In genomic region chr7:20466425-20467125, GRCh38 we compare ENCODE assay signal across 14 cellular contexts.
DNase-seq lines count a peak whose midpoint lies in the region; ATAC-seq and TF ChIP-seq lines count a peak whose summit lies in the region.
"Had no signal": no experiment of that assay in that cellular context is flagged by ENCODE, and none has a peak within 500 bp of the region (broad histone marks: within the 10 kb centered on the region; RNA-seq: fewer than 3 reads in every experiment).

No MANE protein-coding gene starts in this region.

- POLR2A ChIA-PET in GM10248 (lab: Yijun Ruan, JAX): no interaction called here

- H3K27me3 Mint-ChIP-seq in stimulated activated naive B cell treated with anti-CD40 and anti-IgM and Interleukin-4, amounts not matched to agents 10 μg/mL and 1 μg/mL and 100 μg/mL, for 72 hours: peaks cover 3 to 7% of the 10 kb centered on the region in 2 donors
- H3K27me3 Mint-ChIP-seq in effector memory CD8-positive, alpha-beta T cell: no peaks in the 10 kb centered on the region
- H3K27me3 Mint-ChIP-seq: activated T-cell treated with anti-CD3 and anti-CD28 coated beads, Interleukin-2, amount 50 U/mL, for 24 hours had no signal

- CTCF ChIA-PET in GM10248 (lab: Yijun Ruan, JAX): no interaction called here

- H3K27ac Mint-ChIP-seq in stimulated activated naive B cell treated with anti-CD40 and anti-IgM and Interleukin-4, amounts not matched to agents 10 μg/mL and 1 μg/mL and 100 μg/mL, for 72 hours: peak overlapping the region; percentile 11
- no peak overlapping the region for H3K27ac Mint-ChIP-seq in effector memory CD8-positive, alpha-beta T cell
- H3K27ac Mint-ChIP-seq: activated naive CD4-positive, alpha-beta T cell treated with anti-CD3 and anti-CD28 coated beads, Interleukin-2, amount 50 U/mL, for 24 hours; activated T-cell treated with anti-CD3 and anti-CD28 coated beads, Interleukin-2, amount 50 U/mL, for 24 hours had no signal

- ATAC-seq in GM19395 (IDR thresholded peaks at IDR 0.05; ENCODE audit: unreplicated experiment): peak; percentile 65
- ATAC-seq in HG03103 (IDR thresholded peaks at IDR 0.05; ENCODE audit: low read depth, unreplicated experiment): peak; percentile 58
- ATAC-seq in stimulated activated naive B cell treated with anti-CD40 and anti-IgM and Interleukin-4, amounts not matched to agents 10 μg/mL and 1 μg/mL and 100 μg/mL, for 72 hours (replicated peaks): peak; percentile 87 to 97
- no peak for ATAC-seq in effector memory CD8-positive, alpha-beta T cell (replicated peaks)

- H3K36me3 Mint-ChIP-seq in stimulated activated naive B cell treated with anti-CD40 and anti-IgM and Interleukin-4, amounts not matched to agents 10 μg/mL and 1 μg/mL and 100 μg/mL, for 72 hours: no peaks in the 10 kb centered on the region
- H3K36me3 Mint-ChIP-seq in effector memory CD8-positive, alpha-beta T cell (ENCODE audit: insufficient read depth): no peaks in the 10 kb centered on the region
- H3K36me3 Mint-ChIP-seq: activated naive CD4-positive, alpha-beta T cell treated with anti-CD3 and anti-CD28 coated beads, Interleukin-2, amount 50 U/mL, for 24 hours had no signal

- DNase-seq in SKM-1 treated with dmso at 0.1 percent for 144 hours (lab: John Stamatoyannopoulos, UW; ENCODE audit: unreplicated experiment) (peak; percentile 94), NCI-H1105 treated with DMSO at 0.1 percent for 48 hours (lab: John Stamatoyannopoulos, UW) (no peak), GM10248 (ENCODE audit: extremely low spot score) (no peak)
- DNase-seq in stimulated activated naive B cell treated with anti-CD40 and anti-IgM and Interleukin-4, amounts not matched to agents 10 μg/mL and 1 μg/mL and 100 μg/mL, for 72 hours: peak; percentile 7
- no peak for DNase-seq in effector memory CD8-positive, alpha-beta T cell
- DNase-seq: activated CD4-positive, alpha-beta T cell treated with anti-CD3 and anti-CD28 coated beads, Interleukin-2, amount 50 U/mL, for 48 hours; activated T-cell treated with anti-CD3 and anti-CD28 coated beads, Interleukin-2, amount 50 U/mL, for 24 hours; EL; NCI-H187; NCI-H2227 treated with DMSO at 0.1 percent for 48 hours had no signal

- H3K4me3 Mint-ChIP-seq in stimulated activated naive B cell treated with anti-CD40 and anti-IgM and Interleukin-4, amounts not matched to agents 10 μg/mL and 1 μg/mL and 100 μg/mL, for 72 hours: no peak overlapping the region
- no peak overlapping the region for H3K4me3 Mint-ChIP-seq in effector memory CD8-positive, alpha-beta T cell
- H3K4me3 Mint-ChIP-seq: activated naive CD4-positive, alpha-beta T cell treated with anti-CD3 and anti-CD28 coated beads, Interleukin-2, amount 50 U/mL, for 24 hours; activated T-cell treated with anti-CD3 and anti-CD28 coated beads, Interleukin-2, amount 50 U/mL, for 24 hours; neural crest cell had no signal

- H3K9me3 Mint-ChIP-seq in stimulated activated naive B cell treated with anti-CD40 and anti-IgM and Interleukin-4, amounts not matched to agents 10 μg/mL and 1 μg/mL and 100 μg/mL, for 72 hours: peaks cover 0 to 3% of the 10 kb centered on the region in 2 donors
- peaks cover 7 to 10% of the 10 kb centered on the region in 2 donors for H3K9me3 Mint-ChIP-seq in effector memory CD8-positive, alpha-beta T cell
- H3K9me3 Mint-ChIP-seq: activated T-cell treated with anti-CD3 and anti-CD28 coated beads, Interleukin-2, amount 50 U/mL, for 24 hours; neural crest cell had no signal

- no peak for TF ChIP-seq CTCF in GM10248 (IDR thresholded peaks at IDR 0.05; ENCODE audit: control extremely low read depth, extremely low read depth, low read depth, missing control alignments)

- H3K4me1 Mint-ChIP-seq in stimulated activated naive B cell treated with anti-CD40 and anti-IgM and Interleukin-4, amounts not matched to agents 10 μg/mL and 1 μg/mL and 100 μg/mL, for 72 hours: no peaks in the 10 kb centered on the region
- H3K4me1 Mint-ChIP-seq in effector memory CD8-positive, alpha-beta T cell (ENCODE audit: low read depth in 2 of 2): no peaks in the 10 kb centered on the region
- H3K4me1 Mint-ChIP-seq: activated naive CD4-positive, alpha-beta T cell treated with anti-CD3 and anti-CD28 coated beads, Interleukin-2, amount 50 U/mL, for 24 hours; neural crest cell had no signal

Comparison
In these comparisons a context has a peak if more than half of its experiments do, and no peak if none do; other contexts are left out.
1. DNase-seq: peak in SKM-1 treated with dmso at 0.1 percent for 144 hours (single experiment) and stimulated activated naive B cell treated with anti-CD40 and anti-IgM and Interleukin-4, amounts not matched to agents 10 μg/mL and 1 μg/mL and 100 μg/mL, for 72 hours (single experiment); none in effector memory CD8-positive, alpha-beta T cell (0 of 3), NCI-H1105 treated with DMSO at 0.1 percent for 48 hours (single experiment) and GM10248 (single experiment).